16 cellular contexts compared by ENCODE assay signal in genomic region chr17:59346876-59347407, GRCh38.
"Had no signal": no experiment of that assay in that cellular context is flagged by ENCODE, and none has a peak within 500 bp of the region (broad histone marks: within the 10 kb centered on the region; RNA-seq: fewer than 3 reads in every experiment).

No MANE protein-coding gene starts in this region.

- ATAC-seq: activated CD4-positive, alpha-beta T cell treated with anti-CD3 and anti-CD28 coated beads for 36 hours; activated CD8-positive, alpha-beta memory T cell treated with anti-CD3 and anti-CD28 coated beads, Interleukin-2, amount 10 ng/mL, durations not matched to agents 7 days and 5 days; left lobe of liver; stimulated activated naive B cell treated with anti-CD40 and anti-IgM and Interleukin-4, amounts not matched to agents 10 μg/mL and 1 μg/mL and 100 μg/mL, for 72 hours had no signal

- H3K27ac ChIP-seq: esophagus muscularis mucosa, hepatocyte, VCaP had no signal

- H3K9me3 Mint-ChIP-seq: activated CD4-positive, alpha-beta memory T cell treated with anti-CD3 and anti-CD28 coated beads for 36 hours; activated naive CD4-positive, alpha-beta T cell treated with anti-CD3 and anti-CD28 coated beads for 36 hours; activated T-helper 2 cell treated with anti-CD3 and anti-CD28 coated beads, Interferon-gamma antibody, Interleukin-2, Interleukin-4, amounts not matched to agents 10 μg/mL and 5 μg/mL and 100 μg/mL, durations not matched to agents 14 hours and 24 hours and 36 hours; nephron; stimulated activated naive B cell treated with anti-CD40 and anti-IgM and Interleukin-4, amounts not matched to agents 10 μg/mL and 1 μg/mL and 100 μg/mL, for 72 hours; type B pancreatic cell had no signal

- H3K4me3 Mint-ChIP-seq: activated CD4-positive, alpha-beta memory T cell treated with anti-CD3 and anti-CD28 coated beads for 36 hours; activated CD4-positive, alpha-beta T cell treated with anti-CD3 and anti-CD28 coated beads for 36 hours; activated CD8-positive, alpha-beta memory T cell treated with anti-CD3 and anti-CD28 coated beads, Interleukin-2, amount 10 ng/mL, durations not matched to agents 7 days and 5 days; activated naive CD4-positive, alpha-beta T cell treated with anti-CD3 and anti-CD28 coated beads for 36 hours; nephron; stimulated activated naive B cell treated with anti-CD40 and anti-IgM and Interleukin-4, amounts not matched to agents 10 μg/mL and 1 μg/mL and 100 μg/mL, for 72 hours; type B pancreatic cell had no signal

- H3K36me3 Mint-ChIP-seq: activated CD4-positive, alpha-beta memory T cell treated with anti-CD3 and anti-CD28 coated beads for 36 hours; activated CD8-positive, alpha-beta memory T cell treated with anti-CD3 and anti-CD28 coated beads, Interleukin-2, amount 10 ng/mL, durations not matched to agents 7 days and 5 days; stimulated activated naive B cell treated with anti-CD40 and anti-IgM and Interleukin-4, amounts not matched to agents 10 μg/mL and 1 μg/mL and 100 μg/mL, for 72 hours; type B pancreatic cell had no signal

- H3K27me3 Mint-ChIP-seq: activated CD4-positive, alpha-beta memory T cell treated with anti-CD3 and anti-CD28 coated beads for 36 hours; activated CD4-positive, alpha-beta T cell treated with anti-CD3 and anti-CD28 coated beads for 36 hours; activated CD8-positive, alpha-beta memory T cell treated with anti-CD3 and anti-CD28 coated beads, Interleukin-2, amount 10 ng/mL, durations not matched to agents 7 days and 5 days; stimulated activated naive B cell treated with anti-CD40 and anti-IgM and Interleukin-4, amounts not matched to agents 10 μg/mL and 1 μg/mL and 100 μg/mL, for 72 hours; type B pancreatic cell had no signal

- H3K27me3 ChIP-seq: esophagus muscularis mucosa, hepatocyte had no signal

- H3K27ac Mint-ChIP-seq: activated CD4-positive, alpha-beta memory T cell treated with anti-CD3 and anti-CD28 coated beads for 36 hours; activated CD4-positive, alpha-beta T cell treated with anti-CD3 and anti-CD28 coated beads for 36 hours; activated CD8-positive, alpha-beta memory T cell treated with anti-CD3 and anti-CD28 coated beads, Interleukin-2, amount 10 ng/mL, durations not matched to agents 7 days and 5 days; activated naive CD4-positive, alpha-beta T cell treated with anti-CD3 and anti-CD28 coated beads for 36 hours; activated T-helper 2 cell treated with anti-CD3 and anti-CD28 coated beads, Interferon-gamma antibody, Interleukin-2, Interleukin-4, amounts not matched to agents 10 μg/mL and 5 μg/mL and 100 μg/mL, durations not matched to agents 14 hours and 24 hours and 36 hours; type B pancreatic cell had no signal

- H3K4me3 ChIP-seq: esophagus muscularis mucosa, hepatocyte had no signal

- DNase-seq: activated CD4-positive, alpha-beta memory T cell treated with anti-CD3 and anti-CD28 coated beads for 36 hours; activated CD4-positive, alpha-beta T cell treated with anti-CD3 and anti-CD28 coated beads for 36 hours; activated CD8-positive, alpha-beta memory T cell treated with anti-CD3 and anti-CD28 coated beads, Interleukin-2, amount 10 ng/mL, durations not matched to agents 7 days and 5 days; activated naive CD4-positive, alpha-beta T cell treated with anti-CD3 and anti-CD28 coated beads for 36 hours; activated T-cell treated with anti-CD3 and anti-CD28 coated beads, Interleukin-2, amount 50 U/mL, for 1 hour; islet precursor cell; occipital lobe; stimulated activated CD4-positive, alpha-beta T cell treated with anti-CD3 and anti-CD28 coated beads, Interleukin-2, amount 100 ng/mL, for 48 hours; stimulated activated naive B cell treated with anti-CD40 and anti-IgM and Interleukin-4, amounts not matched to agents 10 μg/mL and 1 μg/mL and 100 μg/mL, for 72 hours had no signal

- H3K9me3 ChIP-seq: esophagus muscularis mucosa had no signal
